ENCODE assay signal across 23 cellular contexts in genomic region chr1:118503747-118504146, GRCh38.
"Had no signal": no experiment of that assay in that cellular context is flagged by ENCODE, and none has a peak within 500 bp of the region (broad histone marks: within the 10 kb centered on the region; RNA-seq: fewer than 3 reads in every experiment).

No MANE protein-coding gene starts in this region.

- H3K27ac Mint-ChIP-seq: activated naive CD8-positive, alpha-beta T cell treated with anti-CD3 and anti-CD28 coated beads for 36 hours; activated T-cell treated with anti-CD3 and anti-CD28 coated beads, Interleukin-2, amount 50 U/mL, for 24 hours; activated T-helper 17 cell treated with anti-CD3 and anti-CD28 coated beads, Interleukin-2, amount 50 U/mL, for 72 hours had no signal

- H3K36me3 Mint-ChIP-seq: activated naive CD8-positive, alpha-beta T cell treated with anti-CD3 and anti-CD28 coated beads for 36 hours; WTC11 had no signal

- H3K9me3 ChIP-seq: sigmoid colon, upper lobe of left lung had no signal

- DNase-seq: activated CD4-positive, alpha-beta T cell treated with anti-CD3 and anti-CD28 coated beads, Interleukin-2, amount 50 U/mL, for 4 hours; activated CD8-positive, alpha-beta memory T cell treated with anti-CD3 and anti-CD28 coated beads for 24 hours; activated CD8-positive, alpha-beta memory T cell treated with anti-CD3 and anti-CD28 coated beads, Interleukin-2, amount 50 U/mL, for 4 hours; activated naive CD4-positive, alpha-beta T cell; activated naive CD8-positive, alpha-beta T cell treated with anti-CD3 and anti-CD28 coated beads for 36 hours; activated T-cell treated with anti-CD3 and anti-CD28 coated beads, Interleukin-2, amount 50 U/mL, for 24 hours; central memory CD4-positive, alpha-beta T cell; dermis blood vessel endothelial cell; effector CD8-positive, alpha-beta T cell; foreskin keratinocyte; hippocampal formation; kidney glomerular epithelial cell; left ventricle myocardium superior; mammary epithelial cell; occipital lobe; posterior cingulate gyrus; sigmoid colon; stimulated activated CD4-positive, alpha-beta T cell treated with anti-CD3 and anti-CD28 coated beads, Interleukin-4, amount 100 ng/mL, for 4 hours; stimulated activated naive CD8-positive, alpha-beta T cell treated with anti-CD3 and anti-CD28 coated beads, Interleukin-15, Interleukin-2, amounts not matched to agents 100 U/mL and 50 U/mL, for 24 hours; T-helper 9 cell had no signal

- H3K27me3 ChIP-seq: foreskin keratinocyte, sigmoid colon, upper lobe of left lung had no signal

- H3K27ac ChIP-seq: foreskin keratinocyte, sigmoid colon, upper lobe of left lung had no signal

- ATAC-seq: activated T-helper 17 cell treated with anti-CD3 and anti-CD28 coated beads, Interleukin-2, amount 50 U/mL, for 72 hours; foreskin keratinocyte; stimulated activated naive CD8-positive, alpha-beta T cell treated with anti-CD3 and anti-CD28 coated beads, Interleukin-15, Interleukin-2, amounts not matched to agents 100 U/mL and 50 U/mL, for 24 hours had no signal

- H3K4me3 Mint-ChIP-seq: activated naive CD8-positive, alpha-beta T cell treated with anti-CD3 and anti-CD28 coated beads for 36 hours; activated T-cell treated with anti-CD3 and anti-CD28 coated beads, Interleukin-2, amount 50 U/mL, for 24 hours; activated T-helper 17 cell treated with anti-CD3 and anti-CD28 coated beads, Interleukin-2, amount 50 U/mL, for 72 hours; WTC11 had no signal

- H3K9me3 Mint-ChIP-seq: WTC11 had no signal

- H3K4me1 Mint-ChIP-seq: activated naive CD8-positive, alpha-beta T cell treated with anti-CD3 and anti-CD28 coated beads for 36 hours; activated T-helper 17 cell treated with anti-CD3 and anti-CD28 coated beads, Interleukin-2, amount 50 U/mL, for 72 hours had no signal

- H3K4me1 ChIP-seq: foreskin keratinocyte, sigmoid colon had no signal

- H3K36me3 ChIP-seq: sigmoid colon, upper lobe of left lung had no signal

- H3K4me3 ChIP-seq: sigmoid colon, upper lobe of left lung had no signal

- H3K27me3 Mint-ChIP-seq: activated naive CD8-positive, alpha-beta T cell treated with anti-CD3 and anti-CD28 coated beads for 36 hours; activated T-cell treated with anti-CD3 and anti-CD28 coated beads, Interleukin-2, amount 50 U/mL, for 24 hours; activated T-helper 17 cell treated with anti-CD3 and anti-CD28 coated beads, Interleukin-2, amount 50 U/mL, for 72 hours had no signal
